13 cellular contexts compared by ENCODE assay signal in genomic region chr2:177239053-177239452, GRCh38. TPM values are rescaled to one million over a fixed set of nuclear protein-coding genes. Genes with fewer than 3 reads are reported as not detected.
DNase-seq lines count a peak whose midpoint lies in the region; ATAC-seq and TF ChIP-seq lines count a peak whose summit lies in the region.
"Had no signal": no experiment of that assay in that cellular context is flagged by ENCODE, and none has a peak within 500 bp of the region (broad histone marks: within the 10 kb centered on the region; RNA-seq: fewer than 3 reads in every experiment).

No MANE protein-coding gene starts in this region.

- DNase-seq in breast epithelium (ENCODE audit: low spot score in 2 of 2) (no peak), mammary epithelial cell (no peak), coronary artery (ENCODE audit: low spot score) (no peak), type B pancreatic cell (ENCODE audit: extremely low spot score, unreplicated experiment) (no peak), HPDE6-E6E7 (ENCODE audit: extremely low spot score) (no peak), KBM-7 (no peak)
- DNase-seq in naive thymus-derived CD8-positive, alpha-beta T cell: no peak
- DNase-seq in activated T-helper 2 cell treated with anti-CD3 and anti-CD28 coated beads, Interferon-gamma antibody, Interleukin-2, Interleukin-4, amounts not matched to agents 10 μg/mL and 5 μg/mL and 100 μg/mL, durations not matched to agents 14 hours and 24 hours and 36 hours (ENCODE audit: low spot score): no peak
- DNase-seq: activated CD4-positive, alpha-beta T cell treated with anti-CD3 and anti-CD28 coated beads, Interleukin-2, amount 50 U/mL, for 48 hours; foreskin fibroblast; H7; SHP77 treated with DMSO at 0.1 percent for 48 hours had no signal

- no peak for ATAC-seq in naive thymus-derived CD8-positive, alpha-beta T cell

- no peak overlapping the region for H3K9ac ChIP-seq in mammary epithelial cell (ENCODE audit: insufficient read depth, low read length)
- H3K9ac ChIP-seq: KMS-11 had no signal

- intact Hi-C loops in breast epithelium (cut with DNase I; ENCODE audit: low total_unique reads): no loop called here
- intact Hi-C loops in mammary epithelial cell (cut with micrococcal nuclease): no loop called here
- intact Hi-C loops in activated T-helper 2 cell treated with anti-CD3 and anti-CD28 coated beads, Interferon-gamma antibody, Interleukin-2, Interleukin-4, amounts not matched to agents 10 μg/mL and 5 μg/mL and 100 μg/mL, durations not matched to agents 14 hours and 24 hours and 36 hours (cut with micrococcal nuclease): no loop called here

- H3K4me3 ChIP-seq in breast epithelium: no peak overlapping the region
- no peak overlapping the region for H3K4me3 ChIP-seq in mammary epithelial cell (replicated peaks in 1 of 3; ENCODE audit: insufficient read depth in 1 of 3, low read depth in 2 of 3, low read length in 3 of 3)
- H3K4me3 ChIP-seq in coronary artery: no peak overlapping the region

- no peaks in the 10 kb centered on the region for H3K9me3 Mint-ChIP-seq in naive thymus-derived CD8-positive, alpha-beta T cell
- no peaks in the 10 kb centered on the region for H3K9me3 Mint-ChIP-seq in type B pancreatic cell
- no peaks in the 10 kb centered on the region for H3K9me3 Mint-ChIP-seq in activated T-helper 2 cell treated with anti-CD3 and anti-CD28 coated beads, Interferon-gamma antibody, Interleukin-2, Interleukin-4, amounts not matched to agents 10 μg/mL and 5 μg/mL and 100 μg/mL, durations not matched to agents 14 hours and 24 hours and 36 hours

- H3K4me1 Mint-ChIP-seq in naive thymus-derived CD8-positive, alpha-beta T cell: peaks cover 35 to 83% (median 82%) of the 10 kb centered on the region in 4 donors
- peaks cover 53% of the 10 kb centered on the region for H3K4me1 Mint-ChIP-seq in type B pancreatic cell (ENCODE audit: unreplicated experiment)
- H3K4me1 Mint-ChIP-seq in activated T-helper 2 cell treated with anti-CD3 and anti-CD28 coated beads, Interferon-gamma antibody, Interleukin-2, Interleukin-4, amounts not matched to agents 10 μg/mL and 5 μg/mL and 100 μg/mL, durations not matched to agents 14 hours and 24 hours and 36 hours (ENCODE audit: low read depth): peaks cover 63% of the 10 kb centered on the region

- H3K27me3 ChIP-seq in breast epithelium (no peaks in the 10 kb centered on the region), mammary epithelial cell (ENCODE audit: insufficient read depth, low read length) (no peaks in the 10 kb centered on the region)

- dilution Hi-C loops in mammary epithelial cell (cut with HindIII; ENCODE audit: low sequenced_read_pairs): no loop called here

- H3K9me3 ChIP-seq in breast epithelium: no peaks in the 10 kb centered on the region
- H3K9me3 ChIP-seq in mammary epithelial cell (replicated peaks; ENCODE audit: insufficient read depth, low read length): no peaks in the 10 kb centered on the region

- in situ Hi-C loops in mammary epithelial cell (cut with MboI; ENCODE audit: low sequenced_read_pairs in 2 of 2): no loop called here
- in situ Hi-C loops in KBM-7 (cut with MboI; ENCODE audit: low pct_unique_long_range_greater_than_20kb, low sequenced_read_pairs): no loop called here

- POLR2A ChIA-PET in naive thymus-derived CD8-positive, alpha-beta T cell (lab: Charles Lee): interaction anchor here (1.0 to 2.6 kb wide), 4 partner anchors 13 to 25 kb away, joined by 3 to 26 read pairs (median 5); partner anchors contain the start of gene NFE2L2

- TF ChIP-seq POLR2A in breast epithelium (IDR thresholded peaks at IDR 0.05): no peak

- peaks cover 0 to 36% (median 14%) of the 10 kb centered on the region in 3 donors for H3K36me3 Mint-ChIP-seq in naive thymus-derived CD8-positive, alpha-beta T cell
- H3K36me3 Mint-ChIP-seq in type B pancreatic cell: peaks cover 11% of the 10 kb centered on the region
- peaks cover 39% of the 10 kb centered on the region for H3K36me3 Mint-ChIP-seq in activated T-helper 2 cell treated with anti-CD3 and anti-CD28 coated beads, Interferon-gamma antibody, Interleukin-2, Interleukin-4, amounts not matched to agents 10 μg/mL and 5 μg/mL and 100 μg/mL, durations not matched to agents 14 hours and 24 hours and 36 hours (ENCODE audit: low read depth)

- H3K4me2 ChIP-seq in mammary epithelial cell (ENCODE audit: insufficient read depth, low read depth, low read length): no peak overlapping the region
- H3K4me2 ChIP-seq: KMS-11 had no signal

- peak overlapping the region; percentile 2 to 93 (median 74) for H3K27ac Mint-ChIP-seq in naive thymus-derived CD8-positive, alpha-beta T cell
- peak overlapping the region; percentile 70 for H3K27ac Mint-ChIP-seq in type B pancreatic cell
- no peak overlapping the region for H3K27ac Mint-ChIP-seq in activated T-helper 2 cell treated with anti-CD3 and anti-CD28 coated beads, Interferon-gamma antibody, Interleukin-2, Interleukin-4, amounts not matched to agents 10 μg/mL and 5 μg/mL and 100 μg/mL, durations not matched to agents 14 hours and 24 hours and 36 hours

- no peak overlapping the region for H2AFZ ChIP-seq in mammary epithelial cell (ENCODE audit: low read depth, low read length)

- peaks cover 22% of the 10 kb centered on the region for H4K20me1 ChIP-seq in mammary epithelial cell (ENCODE audit: insufficient read depth, low read length)

- 85% methylated on average over 6 of the region's 6 CpGs for WGBS in mammary epithelial cell (ENCODE audit: low coverage, missing lambda C conversion rate)

- no peak for TF ChIP-seq CTCF in breast epithelium (IDR thresholded peaks at IDR 0.05)
- TF ChIP-seq CTCF in mammary epithelial cell (conservative IDR thresholded peaks at IDR 0.05 in 1 of 2, IDR thresholded peaks at IDR 0.05 in 1 of 2; ENCODE audit: extremely low read depth in 1 of 2, insufficient read depth in 1 of 2, low read depth in 1 of 2, low read length in 2 of 2): no peak
- TF ChIP-seq CTCF in coronary artery (IDR thresholded peaks at IDR 0.05): no peak
- TF ChIP-seq CTCF in type B pancreatic cell (conservative IDR thresholded peaks at IDR 0.05): no peak

- peaks cover 100% of the 10 kb centered on the region for H3K79me2 ChIP-seq in mammary epithelial cell (ENCODE audit: insufficient read depth, low read length)

- CTCF ChIA-PET in mammary epithelial cell (lab: Charles Lee; ENCODE audit: low non-redundant PET): no interaction called here

- H3K36me3 ChIP-seq in breast epithelium: no peaks in the 10 kb centered on the region
- peaks cover 2% of the 10 kb centered on the region for H3K36me3 ChIP-seq in mammary epithelial cell (ENCODE audit: insufficient read depth, low read length)

- H3K27ac ChIP-seq in breast epithelium (peak overlapping the region; percentile 94 to 96), mammary epithelial cell (ENCODE audit: insufficient read depth, low read depth, low read length) (no peak overlapping the region), coronary artery (peak overlapping the region; percentile 53 to 69)
- H3K27ac ChIP-seq: KMS-11 had no signal

- H3K4me3 Mint-ChIP-seq in naive thymus-derived CD8-positive, alpha-beta T cell: peak overlapping the region in 4 of 10 donors; percentile 2 to 38 (median 15)
- H3K4me3 Mint-ChIP-seq in type B pancreatic cell: no peak overlapping the region
- H3K4me3 Mint-ChIP-seq in activated T-helper 2 cell treated with anti-CD3 and anti-CD28 coated beads, Interferon-gamma antibody, Interleukin-2, Interleukin-4, amounts not matched to agents 10 μg/mL and 5 μg/mL and 100 μg/mL, durations not matched to agents 14 hours and 24 hours and 36 hours (ENCODE audit: low read depth): no peak overlapping the region

- BruUV-seq in mammary epithelial cell (replicated peaks; lab: Mats Ljungman, UMichigan): no TSS peak

- no peaks in the 10 kb centered on the region for H3K27me3 Mint-ChIP-seq in naive thymus-derived CD8-positive, alpha-beta T cell
- no peaks in the 10 kb centered on the region for H3K27me3 Mint-ChIP-seq in type B pancreatic cell
- H3K27me3 Mint-ChIP-seq in activated T-helper 2 cell treated with anti-CD3 and anti-CD28 coated beads, Interferon-gamma antibody, Interleukin-2, Interleukin-4, amounts not matched to agents 10 μg/mL and 5 μg/mL and 100 μg/mL, durations not matched to agents 14 hours and 24 hours and 36 hours (ENCODE audit: low read depth): no peaks in the 10 kb centered on the region

- H3K4me1 ChIP-seq in breast epithelium: peaks cover 14 to 31% of the 10 kb centered on the region in 2 donors
- peaks cover 41% of the 10 kb centered on the region for H3K4me1 ChIP-seq in mammary epithelial cell (ENCODE audit: insufficient read depth, low read length)

RNA-seq across cellular contexts. Expression of gene NFE2L2, which starts 25.5 kb away (rescaled TPM):
- total RNA-seq in breast epithelium (100 to 1,000 TPM in 2 of 3 donors, 10 to 100 TPM in 1; 63.8 to 133 (median 124) TPM), mammary epithelial cell (100 to 1,000 TPM in 1 of 2 donors, 10 to 100 TPM in 1; 88.7 to 112 TPM), type B pancreatic cell (ENCODE audit: low replicate concordance) (74.7 and 95.0 TPM in 2 replicates)
- 107 TPM for polyA plus RNA-seq in mammary epithelial cell
- polyA minus RNA-seq in mammary epithelial cell: 116 TPM
- 10 to 100 TPM; 93.6 to 96.9 TPM for total RNA-seq in naive thymus-derived CD8-positive, alpha-beta T cell
- polyA plus RNA-seq in naive thymus-derived CD8-positive, alpha-beta T cell: 10 to 100 TPM; 48.2 to 57.8 (median 56.0) TPM
- total RNA-seq in activated T-helper 2 cell treated with anti-CD3 and anti-CD28 coated beads, Interferon-gamma antibody, Interleukin-2, Interleukin-4, amounts not matched to agents 10 μg/mL and 5 μg/mL and 100 μg/mL, durations not matched to agents 14 hours and 24 hours and 36 hours: 55.8 and 56.2 TPM in 2 replicates

RNA-seq across cellular contexts. Expression of gene HNRNPA3, which starts 26.5 kb away (rescaled TPM):
- total RNA-seq in breast epithelium: 10 to 100 TPM; 60.6 to 100.0 (median 95.9) TPM
- total RNA-seq in mammary epithelial cell: 100 to 1,000 TPM in 1 of 2 donors, 10 to 100 TPM in 1; 18.2 to 196 TPM
- 59.9 TPM for polyA plus RNA-seq in mammary epithelial cell
- polyA minus RNA-seq in mammary epithelial cell: 29.6 TPM
- total RNA-seq in naive thymus-derived CD8-positive, alpha-beta T cell: 100 to 1,000 TPM; 156 to 158 TPM
- 10 to 100 TPM; 47.6 to 56.6 (median 52.1) TPM for polyA plus RNA-seq in naive thymus-derived CD8-positive, alpha-beta T cell
- 203 and 304 TPM in 2 replicates for total RNA-seq in type B pancreatic cell (ENCODE audit: low replicate concordance)
- total RNA-seq in activated T-helper 2 cell treated with anti-CD3 and anti-CD28 coated beads, Interferon-gamma antibody, Interleukin-2, Interleukin-4, amounts not matched to agents 10 μg/mL and 5 μg/mL and 100 μg/mL, durations not matched to agents 14 hours and 24 hours and 36 hours: 322 and 323 TPM in 2 replicates
